Comparison of ENCODE assay signal across 9 cellular contexts in the genomic region with DNA sequence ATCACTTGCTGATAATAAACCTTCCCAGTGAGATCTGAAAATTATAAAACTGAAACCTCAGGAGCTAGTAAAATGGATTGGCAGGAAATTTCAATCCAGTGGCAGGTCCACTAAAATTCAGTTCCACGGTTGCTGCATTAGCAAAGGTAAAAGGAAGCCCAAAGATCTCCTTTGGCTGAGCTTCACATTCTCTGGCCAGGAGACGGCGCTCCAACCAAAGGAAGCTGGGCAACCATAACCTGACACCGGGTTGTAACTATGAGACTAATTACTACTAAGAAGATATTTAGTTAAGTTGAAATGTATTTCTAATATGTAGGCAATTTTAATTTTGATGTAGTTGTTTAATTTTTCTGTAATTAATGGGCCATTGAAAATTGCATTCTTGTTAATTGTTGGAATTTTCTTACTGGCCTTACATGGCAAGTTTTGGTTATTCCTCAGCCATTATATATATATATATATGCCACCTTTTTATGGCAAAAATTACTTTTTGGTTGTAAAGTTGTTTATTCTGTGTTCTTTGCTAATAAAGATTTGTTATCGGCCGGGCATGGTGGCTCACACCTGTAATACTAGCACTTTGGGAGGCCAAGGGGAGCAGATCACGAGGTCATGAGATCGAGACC. TPM values are rescaled to one million over a fixed set of nuclear protein-coding genes. Genes with fewer than 3 reads are reported as not detected.
DNase-seq lines count a peak whose midpoint lies in the region; ATAC-seq, FAIRE-seq and TF ChIP-seq lines count a peak whose summit lies in the region.
"Had no signal": no experiment of that assay in that cellular context is flagged by ENCODE, and none has a peak within 500 bp of the region (broad histone marks: within the 10 kb centered on the region; RNA-seq: fewer than 3 reads in every experiment).

No MANE protein-coding gene starts in this region.

- no peak for TF ChIP-seq POLR2A in H54 (IDR thresholded peaks at IDR 0.05; ENCODE audit: low read depth, low read length)
- no peak for TF ChIP-seq POLR2A in stomach (IDR thresholded peaks at IDR 0.05)

- no peak overlapping the region for H3K4me3 ChIP-seq in CD4-positive, CD25-positive, alpha-beta regulatory T cell (ENCODE audit: low read depth, low read length)
- H3K4me3 ChIP-seq in liver (ENCODE audit: low read depth in 1 of 3, low read length in 3 of 3) (no peak overlapping the region), stomach (no peak overlapping the region)

- H3K4me3 Mint-ChIP-seq in CD4-positive, CD25-positive, alpha-beta regulatory T cell = no peak overlapping the region
- no peak overlapping the region for H3K4me3 Mint-ChIP-seq in stimulated activated memory B cell treated with anti-CD40 and anti-IgM and Interleukin-4, amounts not matched to agents 10 μg/mL and 1 μg/mL and 100 μg/mL, for 72 hours
- H3K4me3 Mint-ChIP-seq: IgD-negative memory B cell had no signal

- H3K36me3 Mint-ChIP-seq in CD4-positive, CD25-positive, alpha-beta regulatory T cell = no peaks in the 10 kb centered on the region
- H3K36me3 Mint-ChIP-seq in stimulated activated memory B cell treated with anti-CD40 and anti-IgM and Interleukin-4, amounts not matched to agents 10 μg/mL and 1 μg/mL and 100 μg/mL, for 72 hours = no peaks in the 10 kb centered on the region
- H3K36me3 Mint-ChIP-seq: IgD-negative memory B cell had no signal

- no peak overlapping the region for H3K27ac ChIP-seq in CD4-positive, CD25-positive, alpha-beta regulatory T cell (ENCODE audit: insufficient read depth, low read length, poor library complexity, severe bottlenecking)
- H3K27ac ChIP-seq in liver (ENCODE audit: low read depth in 1 of 2, low read length in 2 of 2) (no peak overlapping the region), stomach (no peak overlapping the region)

- no peak overlapping the region for H3K9ac ChIP-seq in liver (ENCODE audit: low read depth in 1 of 2, low read length in 2 of 2)

- no peaks in the 10 kb centered on the region for H3K27me3 ChIP-seq in CD4-positive, CD25-positive, alpha-beta regulatory T cell (ENCODE audit: control insufficient read depth, insufficient read depth, low read length)
- H3K27me3 ChIP-seq in liver (ENCODE audit: control insufficient read depth in 4 of 4, insufficient read depth in 4 of 4, low read length in 3 of 4) (peaks cover 0 to 4% (median 0%) of the 10 kb centered on the region in 4 donors), stomach (peaks cover 0 to 14% (median 0%) of the 10 kb centered on the region in 3 donors)

- no peak for TF ChIP-seq EP300 in stomach (IDR thresholded peaks at IDR 0.05)

- peaks cover 8% of the 10 kb centered on the region for H3K27me3 Mint-ChIP-seq in CD4-positive, CD25-positive, alpha-beta regulatory T cell
- peaks cover 25% of the 10 kb centered on the region for H3K27me3 Mint-ChIP-seq in stimulated activated memory B cell treated with anti-CD40 and anti-IgM and Interleukin-4, amounts not matched to agents 10 μg/mL and 1 μg/mL and 100 μg/mL, for 72 hours

- H3K4me1 ChIP-seq in CD4-positive, CD25-positive, alpha-beta regulatory T cell (ENCODE audit: control insufficient read depth, insufficient read depth, low read length, poor library complexity, severe bottlenecking) = no peaks in the 10 kb centered on the region
- no peaks in the 10 kb centered on the region for H3K4me1 ChIP-seq in liver (ENCODE audit: control insufficient read depth in 4 of 4, insufficient read depth in 4 of 4, low read length in 3 of 4)
- H3K4me1 ChIP-seq in stomach = no peaks in the 10 kb centered on the region

- ATAC-seq in CD4-positive, CD25-positive, alpha-beta regulatory T cell (ENCODE audit: low read depth in 2 of 2) = peak in 1 of 2 donors; percentile 44
- no peak for ATAC-seq in HG02973 (IDR thresholded peaks at IDR 0.05; ENCODE audit: unreplicated experiment)
- no peak for ATAC-seq in stimulated activated memory B cell treated with anti-CD40 and anti-IgM and Interleukin-4, amounts not matched to agents 10 μg/mL and 1 μg/mL and 100 μg/mL, for 72 hours

- peak; percentile 5 to 32 (median 22) for DNase-seq in CD4-positive, CD25-positive, alpha-beta regulatory T cell
- DNase-seq in H54 (ENCODE audit: insufficient read length, low spot score) (peak; percentile 12), RKO (ENCODE audit: low spot score) (peak; percentile 47), amniotic epithelial cell (ENCODE audit: low read depth) (peak; percentile 12), stomach (peak; percentile 53)

- TF ChIP-seq RAD21 in liver (IDR thresholded peaks at IDR 0.05) = peak; percentile 73 to 80

- H3K36me3 ChIP-seq in CD4-positive, CD25-positive, alpha-beta regulatory T cell (ENCODE audit: control insufficient read depth, insufficient read depth, low read length) = no peaks in the 10 kb centered on the region
- no peaks in the 10 kb centered on the region for H3K36me3 ChIP-seq in liver (ENCODE audit: control insufficient read depth in 4 of 4, insufficient read depth in 3 of 4, low read depth in 1 of 4, low read length in 3 of 4)
- no peaks in the 10 kb centered on the region for H3K36me3 ChIP-seq in stomach

- peaks cover 0 to 2% (median 0%) of the 10 kb centered on the region in 4 donors for H3K4me1 Mint-ChIP-seq in CD4-positive, CD25-positive, alpha-beta regulatory T cell
- H3K4me1 Mint-ChIP-seq in stimulated activated memory B cell treated with anti-CD40 and anti-IgM and Interleukin-4, amounts not matched to agents 10 μg/mL and 1 μg/mL and 100 μg/mL, for 72 hours = no peaks in the 10 kb centered on the region
- H3K4me1 Mint-ChIP-seq: IgD-negative memory B cell had no signal

- WGBS in liver = 49% methylated on average over 8 of the region's 8 CpGs
- 48 to 63% (median 52%) methylated on average over 8 of the region's 8 CpGs for WGBS in stomach, 5 donors

- FAIRE-seq in H54 (lab: Jason Lieb, UNC) = peak; percentile 66

- intact Hi-C loops in stomach (cut with DNase I; ENCODE audit: low total_unique reads) = no loop called here

- H3K9me3 Mint-ChIP-seq in CD4-positive, CD25-positive, alpha-beta regulatory T cell = peaks cover 0 to 6% (median 0%) of the 10 kb centered on the region in 7 donors
- H3K9me3 Mint-ChIP-seq in stimulated activated memory B cell treated with anti-CD40 and anti-IgM and Interleukin-4, amounts not matched to agents 10 μg/mL and 1 μg/mL and 100 μg/mL, for 72 hours = no peaks in the 10 kb centered on the region

- no peaks in the 10 kb centered on the region for H3K9me3 ChIP-seq in CD4-positive, CD25-positive, alpha-beta regulatory T cell (ENCODE audit: control insufficient read depth in 2 of 2, low read length in 2 of 2)
- H3K9me3 ChIP-seq in liver (ENCODE audit: control insufficient read depth in 4 of 4, low read length in 3 of 4) = no peaks in the 10 kb centered on the region
- no peaks in the 10 kb centered on the region for H3K9me3 ChIP-seq in stomach

- TF ChIP-seq CTCF in liver (IDR thresholded peaks at IDR 0.05; ENCODE audit: low read depth, low read length, missing input control) (peak; percentile 45), stomach (IDR thresholded peaks at IDR 0.05) (peak in 4 of 7 experiments; percentile 18 to 49 (median 40))

- no peak overlapping the region for H3K27ac Mint-ChIP-seq in CD4-positive, CD25-positive, alpha-beta regulatory T cell
- no peak overlapping the region for H3K27ac Mint-ChIP-seq in stimulated activated memory B cell treated with anti-CD40 and anti-IgM and Interleukin-4, amounts not matched to agents 10 μg/mL and 1 μg/mL and 100 μg/mL, for 72 hours
- H3K27ac Mint-ChIP-seq: IgD-negative memory B cell had no signal

TF ChIP-seq in liver, 16 proteins besides CTCF, POLR2A, EP300 and RAD21:
- TF ChIP-seq SP1 (IDR thresholded peaks at IDR 0.05) = no peak
- TF ChIP-seq ATF3 (IDR thresholded peaks at IDR 0.05) = no peak
- TF ChIP-seq, protein P1, sequence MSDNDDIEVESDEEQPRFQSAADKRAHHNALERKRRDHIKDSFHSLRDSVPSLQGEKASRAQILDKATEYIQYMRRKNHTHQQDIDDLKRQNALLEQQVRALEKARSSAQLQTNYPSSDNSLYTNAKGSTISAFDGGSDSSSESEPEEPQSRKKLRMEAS (IDR thresholded peaks at IDR 0.05) = no peak
- TF ChIP-seq HNF4G (IDR thresholded peaks at IDR 0.05) = no peak
- no peak for TF ChIP-seq TAF1 (conservative IDR thresholded peaks at IDR 0.05)
- TF ChIP-seq EGR1 (IDR thresholded peaks at IDR 0.05; ENCODE audit: low read depth in 2 of 2) = no peak
- no peak for TF ChIP-seq YY1 (IDR thresholded peaks at IDR 0.05)

RNA-seq across cellular contexts. Expression of gene OR8S1, which starts 17.0 kb away (rescaled TPM):
- not detected for total RNA-seq in CD4-positive, CD25-positive, alpha-beta regulatory T cell
- not detected for polyA plus RNA-seq in CD4-positive, CD25-positive, alpha-beta regulatory T cell
- total RNA-seq in liver (not detected), stomach (not detected)
- polyA plus RNA-seq in liver (not detected), stomach (not detected)
- polyA plus RNA-seq: IgD-negative memory B cell had no signal

RNA-seq across cellular contexts. Expression of gene LALBA, which starts 27.4 kb away (rescaled TPM):
- total RNA-seq in CD4-positive, CD25-positive, alpha-beta regulatory T cell = not detected
- polyA plus RNA-seq in CD4-positive, CD25-positive, alpha-beta regulatory T cell = not detected
- total RNA-seq in liver (not detected), stomach (not detected)
- polyA plus RNA-seq in liver (not detected), stomach (not detected)
- polyA plus RNA-seq: IgD-negative memory B cell had no signal
